12 cellular contexts compared by ENCODE assay signal in the genomic region with DNA sequence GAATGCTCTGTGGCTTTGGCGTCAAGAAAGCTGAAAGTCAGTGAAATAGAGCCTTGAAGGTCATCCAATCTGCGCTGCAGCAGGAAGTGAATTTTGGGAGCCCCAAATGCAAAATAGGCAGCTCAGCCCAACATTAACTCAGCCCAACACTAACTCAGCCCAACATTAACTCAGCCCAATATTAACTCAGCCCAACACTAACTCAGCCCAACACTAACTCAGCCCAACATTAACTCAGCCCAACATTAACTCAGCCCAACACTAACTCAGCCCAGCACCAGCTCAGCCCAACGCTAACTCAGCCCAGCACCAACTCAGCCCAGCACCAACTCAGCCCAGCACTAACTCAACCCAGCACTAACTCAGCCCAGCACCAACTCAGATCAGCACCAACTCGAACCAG.
A peak's percentile ranks its signal among the peaks of the same experiment; 100 is the strongest.
DNase-seq lines count a peak whose midpoint lies in the region; ATAC-seq and TF ChIP-seq lines count a peak whose summit lies in the region.
"Had no signal": no experiment of that assay in that cellular context is flagged by ENCODE, and none has a peak within 500 bp of the region (broad histone marks: within the 10 kb centered on the region; RNA-seq: fewer than 3 reads in every experiment).

No MANE protein-coding gene starts in this region.

- no peaks in the 10 kb centered on the region for H3K9me3 ChIP-seq in tibial nerve

- H3K27ac ChIP-seq in cingulate gyrus (ENCODE audit: low read depth, low read length) (peak overlapping the region; percentile 24), tibial nerve (no peak overlapping the region)
- H3K27ac ChIP-seq: C4-2B had no signal

- TF ChIP-seq EP300 in tibial nerve (IDR thresholded peaks at IDR 0.05), result no peak

- peaks cover 0 to 42% (median 14%) of the 10 kb centered on the region in 4 donors for H3K4me1 ChIP-seq in tibial nerve

- WGBS in tibial nerve, 2 donors, result 69 to 75% methylated on average over 4 of the region's 4 CpGs

- H3K4me3 ChIP-seq in tibial nerve, result no peak overlapping the region

- TF ChIP-seq CTCF in tibial nerve (IDR thresholded peaks at IDR 0.05), result no peak

- no peaks in the 10 kb centered on the region for H3K27me3 ChIP-seq in tibial nerve

- DNase-seq in lung microvascular endothelial cell (ENCODE audit: low read depth in 2 of 2) (peak; percentile 33 to 36), NCI-H524 treated with DMSO at 0.1 percent for 48 hours (lab: John Stamatoyannopoulos, UW) (no peak), tibial nerve (ENCODE audit: low spot score in 2 of 2) (no peak), head of caudate nucleus (no peak)
- DNase-seq in stimulated activated CD4-positive, alpha-beta T cell treated with anti-CD3 and anti-CD28 coated beads, Interleukin-1b, Interleukin-23, amount 100 ng/mL, for 48 hours, result no peak
- DNase-seq: activated effector memory CD4-positive, alpha-beta T cell treated with anti-CD3 and anti-CD28 coated beads, Interleukin-2, amount 50 U/mL, for 16 hours; glutamatergic neuron; natural killer cell had no signal

- peak; percentile 38 for ATAC-seq in GM18909 (IDR thresholded peaks at IDR 0.05; ENCODE audit: poor library complexity, unreplicated experiment)
- peak; percentile 46 for ATAC-seq in HG02852 (IDR thresholded peaks at IDR 0.05; ENCODE audit: unreplicated experiment)
- ATAC-seq: natural killer cell had no signal

- intact Hi-C loops in head of caudate nucleus (cut with DNase I), result no loop called here

- no peaks in the 10 kb centered on the region for H3K36me3 ChIP-seq in tibial nerve

- no peak for TF ChIP-seq POLR2A in tibial nerve (IDR thresholded peaks at IDR 0.05)

Comparison
In these comparisons a context has a peak if more than half of its experiments do, and no peak if none do; other contexts are left out.
1. DNase-seq: peak in lung microvascular endothelial cell (2 of 2); none in NCI-H524 treated with DMSO at 0.1 percent for 48 hours (single experiment), stimulated activated CD4-positive, alpha-beta T cell treated with anti-CD3 and anti-CD28 coated beads, Interleukin-1b, Interleukin-23, amount 100 ng/mL, for 48 hours (single experiment), tibial nerve (0 of 2) and head of caudate nucleus (0 of 42).